ENCODE assay signal across 16 cellular contexts in the genomic region with DNA sequence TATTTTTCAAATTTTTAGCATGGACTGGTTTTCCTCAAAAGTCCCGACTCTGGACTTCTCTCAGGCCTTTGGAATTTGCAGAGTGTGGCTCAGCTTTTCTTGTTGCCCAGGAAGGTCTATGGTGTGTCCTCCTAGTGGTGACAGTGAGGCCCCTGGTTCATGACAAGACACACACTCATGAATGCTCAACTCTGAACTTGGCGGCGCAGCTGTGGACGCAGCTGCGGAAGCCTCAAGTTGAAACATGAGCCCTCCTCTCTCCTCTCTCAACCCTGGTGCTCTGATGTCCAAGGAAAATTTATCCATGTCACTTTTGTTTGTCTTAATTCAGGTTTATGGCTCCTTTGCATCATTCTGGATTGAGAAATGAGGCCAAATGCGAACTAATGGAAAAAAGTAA.
DNase-seq lines count a peak whose midpoint lies in the region; ATAC-seq, FAIRE-seq and TF ChIP-seq lines count a peak whose summit lies in the region.
"Had no signal": no experiment of that assay in that cellular context is flagged by ENCODE, and none has a peak within 500 bp of the region (broad histone marks: within the 10 kb centered on the region; RNA-seq: fewer than 3 reads in every experiment).

No MANE protein-coding gene starts in this region.

- TF ChIP-seq POLR2A in HepG2 (IDR thresholded peaks at IDR 0.05; ENCODE audit: insufficient read depth in 1 of 2, low read depth in 2 of 2, low read length in 2 of 2) = no peak

- ATAC-seq in activated CD8-positive, alpha-beta memory T cell treated with anti-CD3 and anti-CD28 coated beads, Interleukin-2, amount 10 ng/mL, durations not matched to agents 7 days and 5 days = no peak
- ATAC-seq in T-helper 17 cell (no peak), HepG2 (peak; percentile 88), GM19023 (IDR thresholded peaks at IDR 0.05; ENCODE audit: unreplicated experiment) (no peak), GM21390 (IDR thresholded peaks at IDR 0.05; ENCODE audit: unreplicated experiment) (no peak)
- ATAC-seq: Right ventricle myocardium inferior had no signal

- CTCF ChIA-PET in activated CD8-positive, alpha-beta memory T cell treated with anti-CD3 and anti-CD28 coated beads, Interleukin-2, amount 10 ng/mL, durations not matched to agents 7 days and 5 days (lab: Charles Lee) = no interaction called here
- CTCF ChIA-PET in HepG2 (lab: Yijun Ruan, JAX; ENCODE audit: low intra/inter-chr PET ratio, low total read pairs) = no interaction called here

- POLR2A ChIA-PET in HepG2 (lab: Yijun Ruan, JAX) = no interaction called here

- TF ChIP-seq EP300 in HepG2 (IDR thresholded peaks at IDR 0.05; ENCODE audit: low read depth in 2 of 2, low read length in 2 of 2) = no peak
- no peak for TF ChIP-seq EP300 in HepG2 (CRISPR knock-in tag; IDR thresholded peaks at IDR 0.05; ENCODE audit: borderline replicate concordance)

- H3K9ac ChIP-seq in HepG2 (ENCODE audit: insufficient read depth, low read depth, low read length) = no peak overlapping the region

- BruUV-seq in HepG2 (replicated peaks; lab: Mats Ljungman, UMichigan) = no TSS peak

- H3K9me3 Mint-ChIP-seq in activated CD8-positive, alpha-beta memory T cell treated with anti-CD3 and anti-CD28 coated beads, Interleukin-2, amount 10 ng/mL, durations not matched to agents 7 days and 5 days (ENCODE audit: low read depth) = no peaks in the 10 kb centered on the region

- intact Hi-C loops in HepG2 (cut with micrococcal nuclease; ENCODE audit: unreplicated experiment) = no loop called here

- H3K4me1 Mint-ChIP-seq in activated CD8-positive, alpha-beta memory T cell treated with anti-CD3 and anti-CD28 coated beads, Interleukin-2, amount 10 ng/mL, durations not matched to agents 7 days and 5 days = no peaks in the 10 kb centered on the region
- peaks cover 3% of the 10 kb centered on the region for H3K4me1 Mint-ChIP-seq in T-helper 17 cell

- H3K9me3 ChIP-seq in T-helper 17 cell (ENCODE audit: control insufficient read depth, low read length, poor library complexity, severe bottlenecking) (no peaks in the 10 kb centered on the region), HepG2 (ENCODE audit: low read length) (no peaks in the 10 kb centered on the region)

- H3K79me2 ChIP-seq in HepG2 (ENCODE audit: insufficient read depth, low read length) = no peaks in the 10 kb centered on the region

- H3K36me3 Mint-ChIP-seq in activated CD8-positive, alpha-beta memory T cell treated with anti-CD3 and anti-CD28 coated beads, Interleukin-2, amount 10 ng/mL, durations not matched to agents 7 days and 5 days = no peaks in the 10 kb centered on the region
- H3K36me3 Mint-ChIP-seq in T-helper 17 cell (ENCODE audit: low read depth) = no peaks in the 10 kb centered on the region

- no peaks in the 10 kb centered on the region for H3K4me1 ChIP-seq in HepG2 (ENCODE audit: insufficient read depth, low read length)

- no peak overlapping the region for H3K27ac ChIP-seq in HepG2 (ENCODE audit: extremely low read length, insufficient read depth, low read length)

- in situ Hi-C loops in HepG2 (cut with HindIII; ENCODE audit: extremely low pct_ligation_motif_present, low pct_unique_long_range_greater_than_20kb) = no loop called here

- H3K27me3 ChIP-seq in HepG2 (ENCODE audit: control insufficient read depth in 1 of 2, insufficient read depth in 2 of 2, low read length in 2 of 2) = no peaks in the 10 kb centered on the region; a peak in 1 of 5 replicates
- H3K27me3 ChIP-seq: dorsolateral prefrontal cortex had no signal

- H3K4me3 ChIP-seq in HepG2 (replicated peaks in 1 of 3; ENCODE audit: insufficient read depth in 1 of 3, low read depth in 2 of 3, low read length in 3 of 3) = no peak overlapping the region
- H3K4me3 ChIP-seq: dorsolateral prefrontal cortex had no signal

- no peak for FAIRE-seq in HepG2 (lab: Jason Lieb, UNC)
- FAIRE-seq: GM12891 had no signal

- H2AFZ ChIP-seq in HepG2 (ENCODE audit: low read length) = no peak overlapping the region

- no peak for TF ChIP-seq CTCF in HepG2 (CRISPR knock-in tag; IDR thresholded peaks at IDR 0.05)

- peak; percentile 8 for DNase-seq in activated CD8-positive, alpha-beta memory T cell treated with anti-CD3 and anti-CD28 coated beads, Interleukin-2, amount 10 ng/mL, durations not matched to agents 7 days and 5 days
- no peak for DNase-seq in activated CD8-positive, alpha-beta memory T cell treated with anti-CD3 and anti-CD28 coated beads, Interleukin-2, amount 50 U/mL, for 4 hours
- DNase-seq in T-helper 17 cell (no peak), HepG2 (ENCODE audit: low spot score) (peak; percentile 17), NCI-H1092 treated with DMSO at 0.1 percent for 48 hours (lab: John Stamatoyannopoulos, UW) (no peak), cerebellum (ENCODE audit: low spot score) (no peak)
- DNase-seq: activated CD4-positive, alpha-beta T cell treated with anti-CD3 and anti-CD28 coated beads, Interleukin-2, amount 50 U/mL, for 4 hours; aorta; DMS153; dorsolateral prefrontal cortex; NCI-H1694; NCI-H774 had no signal

- TF ChIP-seq RAD21 in HepG2 (CRISPR knock-in tag; IDR thresholded peaks at IDR 0.05) = no peak

- 42% methylated on average over 6 of the region's 6 CpGs for WGBS in HepG2 (ENCODE audit: low lambda C conversion rate)

- no peak overlapping the region for H3K4me2 ChIP-seq in HepG2 (ENCODE audit: low read depth, low read length)

- H3K27ac Mint-ChIP-seq in activated CD8-positive, alpha-beta memory T cell treated with anti-CD3 and anti-CD28 coated beads, Interleukin-2, amount 10 ng/mL, durations not matched to agents 7 days and 5 days = no peak overlapping the region
- H3K27ac Mint-ChIP-seq in T-helper 17 cell = no peak overlapping the region

- no peaks in the 10 kb centered on the region for H3K36me3 ChIP-seq in HepG2 (replicated peaks in 1 of 2; ENCODE audit: control insufficient read depth in 1 of 2, insufficient read depth in 2 of 2, low read length in 2 of 2)

- no peaks in the 10 kb centered on the region for H4K20me1 ChIP-seq in HepG2 (ENCODE audit: insufficient read depth, low read length)

- peaks cover 27% of the 10 kb centered on the region for H3K27me3 Mint-ChIP-seq in activated CD8-positive, alpha-beta memory T cell treated with anti-CD3 and anti-CD28 coated beads, Interleukin-2, amount 10 ng/mL, durations not matched to agents 7 days and 5 days
- peaks cover 65% of the 10 kb centered on the region for H3K27me3 Mint-ChIP-seq in T-helper 17 cell

- no peak overlapping the region for H3K4me3 Mint-ChIP-seq in activated CD8-positive, alpha-beta memory T cell treated with anti-CD3 and anti-CD28 coated beads, Interleukin-2, amount 10 ng/mL, durations not matched to agents 7 days and 5 days
- H3K4me3 Mint-ChIP-seq in T-helper 17 cell = peak overlapping the region; percentile 33

TF ChIP-seq in HepG2, 621 proteins besides CTCF, POLR2A, EP300 and RAD21:
- TF ChIP-seq ZNF225 (CRISPR knock-in tag; IDR thresholded peaks at IDR 0.05) (no peak), GTF3A (CRISPR knock-in tag; conservative IDR thresholded peaks at IDR 0.05) (no peak)
TF ChIP-seq in HepG2: peak in this region for 0.

Comparison
In these comparisons a context has a peak if more than half of its experiments do, and no peak if none do; other contexts are left out.
1. DNase-seq: peak in activated CD8-positive, alpha-beta memory T cell treated with anti-CD3 and anti-CD28 coated beads, Interleukin-2, amount 10 ng/mL, durations not matched to agents 7 days and 5 days (single experiment) and HepG2 (single experiment); none in activated CD8-positive, alpha-beta memory T cell treated with anti-CD3 and anti-CD28 coated beads, Interleukin-2, amount 50 U/mL, for 4 hours (single experiment), T-helper 17 cell (0 of 3), NCI-H1092 treated with DMSO at 0.1 percent for 48 hours (single experiment) and cerebellum (single experiment).